ENCODE assay signal across 8 cellular contexts in the genomic region with DNA sequence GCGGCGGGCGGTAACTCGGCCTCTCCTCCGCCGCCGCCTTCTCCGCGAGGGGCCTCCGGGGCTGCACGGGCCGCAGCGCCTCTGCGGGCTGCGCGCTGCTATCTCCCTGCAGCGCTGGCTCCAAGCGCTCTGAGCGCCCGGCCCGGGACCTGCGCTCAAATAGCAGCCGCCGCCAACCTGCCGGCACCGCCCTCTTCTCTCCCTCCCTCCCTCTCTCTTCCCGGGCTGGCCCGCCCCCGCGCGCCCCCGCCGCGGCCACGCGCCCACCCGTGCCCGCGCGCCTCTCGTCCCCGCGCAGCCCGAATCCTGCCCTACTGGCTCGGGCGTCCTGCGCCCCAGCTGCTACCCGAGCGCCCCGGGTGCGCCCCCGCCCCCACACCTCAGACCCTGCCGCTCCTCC. TPM values are rescaled to one million over a fixed set of nuclear protein-coding genes. Genes with fewer than 3 reads are reported as not detected.
A peak's percentile ranks its signal among the peaks of the same experiment; 100 is the strongest.
DNase-seq lines count a peak whose midpoint lies in the region; ATAC-seq and TF ChIP-seq lines count a peak whose summit lies in the region.

Gene CACNA2D2, minus strand, starts transcription at position 131 of the 400 bp plus-strand sequence. CDS start 211 bp downstream, outside the sequence.

- no peak for TF ChIP-seq CTCF in Calu3 (IDR thresholded peaks at IDR 0.05; ENCODE audit: unreplicated experiment)

- no peaks in the 10 kb centered on the region for H3K9me3 Mint-ChIP-seq in Calu3 (ENCODE audit: low read depth, unreplicated experiment)
- no peaks in the 10 kb centered on the region for H3K9me3 Mint-ChIP-seq in natural killer cell treated with Interleukin-12 subunit alpha and Interleukin-12 subunit beta and Interleukin-15 and Interleukin-18, amount 100 ng/mL, for 72 hours
- no peaks in the 10 kb centered on the region for H3K9me3 Mint-ChIP-seq in stimulated activated naive B cell treated with anti-CD40 and anti-IgM and Interleukin-4, amounts not matched to agents 10 μg/mL and 1 μg/mL and 100 μg/mL, for 72 hours

- no peak within 1 kb of the TSS for H3K27ac Mint-ChIP-seq in Calu3 (ENCODE audit: unreplicated experiment)
- no peak within 1 kb of the TSS for H3K27ac Mint-ChIP-seq in natural killer cell treated with Interleukin-12 subunit alpha and Interleukin-12 subunit beta and Interleukin-15 and Interleukin-18, amount 100 ng/mL, for 72 hours
- H3K27ac Mint-ChIP-seq in stimulated activated naive B cell treated with anti-CD40 and anti-IgM and Interleukin-4, amounts not matched to agents 10 μg/mL and 1 μg/mL and 100 μg/mL, for 72 hours, result no peak within 1 kb of the TSS

- CTCF ChIA-PET in Calu3 (lab: Charles Lee), result no interaction called here

- DNase-seq in Calu3 (peak; percentile 60), NCI-H1105 (lab: John Stamatoyannopoulos, UW) (peak; percentile 48), erythroblast (lab: John Stamatoyannopoulos, UW) (peak; percentile 41 to 55)
- peak; percentile 12 for DNase-seq in activated CD8-positive, alpha-beta memory T cell treated with anti-CD3 and anti-CD28 coated beads, Interleukin-2, amount 50 U/mL, for 24 hours (ENCODE audit: extremely low read depth)
- DNase-seq in natural killer cell treated with Interleukin-12 subunit alpha and Interleukin-12 subunit beta and Interleukin-15 and Interleukin-18, amount 100 ng/mL, for 72 hours (ENCODE audit: low spot score), result peak; percentile 83
- DNase-seq in stimulated activated naive B cell treated with anti-CD40 and anti-IgM and Interleukin-4, amounts not matched to agents 10 μg/mL and 1 μg/mL and 100 μg/mL, for 72 hours, result no peak

- peak within 1 kb of the TSS; percentile 53 for H3K4me3 Mint-ChIP-seq in Calu3 (ENCODE audit: low read depth, unreplicated experiment)
- peak within 1 kb of the TSS; percentile 60 for H3K4me3 Mint-ChIP-seq in natural killer cell treated with Interleukin-12 subunit alpha and Interleukin-12 subunit beta and Interleukin-15 and Interleukin-18, amount 100 ng/mL, for 72 hours
- peak within 1 kb of the TSS; percentile 70 to 71 for H3K4me3 Mint-ChIP-seq in stimulated activated naive B cell treated with anti-CD40 and anti-IgM and Interleukin-4, amounts not matched to agents 10 μg/mL and 1 μg/mL and 100 μg/mL, for 72 hours

- no peak for TF ChIP-seq POLR2A in erythroblast (IDR thresholded peaks at IDR 0.05; ENCODE audit: low read length)

- ATAC-seq in natural killer cell treated with Interleukin-12 subunit alpha and Interleukin-12 subunit beta and Interleukin-15 and Interleukin-18, amount 100 ng/mL, for 72 hours, result peak; percentile 86 to 88
- ATAC-seq in stimulated activated naive B cell treated with anti-CD40 and anti-IgM and Interleukin-4, amounts not matched to agents 10 μg/mL and 1 μg/mL and 100 μg/mL, for 72 hours (replicated peaks), result peak; percentile 74 to 80
- ATAC-seq in GM19463 (IDR thresholded peaks at IDR 0.05; ENCODE audit: unreplicated experiment) (no peak), GM18511 (IDR thresholded peaks at IDR 0.05; ENCODE audit: unreplicated experiment) (no peak)

- no TSS peak for BruUV-seq in Calu3 (replicated peaks; lab: Mats Ljungman, UMichigan)

- no peaks in the 10 kb centered on the region for H3K36me3 Mint-ChIP-seq in Calu3 (ENCODE audit: insufficient read depth, unreplicated experiment)
- H3K36me3 Mint-ChIP-seq in natural killer cell treated with Interleukin-12 subunit alpha and Interleukin-12 subunit beta and Interleukin-15 and Interleukin-18, amount 100 ng/mL, for 72 hours, result no peaks in the 10 kb centered on the region
- H3K36me3 Mint-ChIP-seq in stimulated activated naive B cell treated with anti-CD40 and anti-IgM and Interleukin-4, amounts not matched to agents 10 μg/mL and 1 μg/mL and 100 μg/mL, for 72 hours, result no peaks in the 10 kb centered on the region

- no peaks in the 10 kb centered on the region for H3K4me1 Mint-ChIP-seq in Calu3 (ENCODE audit: low read depth, unreplicated experiment)
- peaks cover 14 to 15% of the 10 kb centered on the region in 2 donors for H3K4me1 Mint-ChIP-seq in natural killer cell treated with Interleukin-12 subunit alpha and Interleukin-12 subunit beta and Interleukin-15 and Interleukin-18, amount 100 ng/mL, for 72 hours (ENCODE audit: low read depth in 2 of 2)
- H3K4me1 Mint-ChIP-seq in stimulated activated naive B cell treated with anti-CD40 and anti-IgM and Interleukin-4, amounts not matched to agents 10 μg/mL and 1 μg/mL and 100 μg/mL, for 72 hours, result peaks cover 5 to 18% of the 10 kb centered on the region in 2 donors

- intact Hi-C loops in Calu3 (cut with micrococcal nuclease; ENCODE audit: unreplicated experiment), result no loop called here

- H3K27me3 Mint-ChIP-seq in Calu3 (ENCODE audit: unreplicated experiment), result peaks cover 89% of the 10 kb centered on the region
- H3K27me3 Mint-ChIP-seq in natural killer cell treated with Interleukin-12 subunit alpha and Interleukin-12 subunit beta and Interleukin-15 and Interleukin-18, amount 100 ng/mL, for 72 hours, result peaks cover 0 to 4% of the 10 kb centered on the region in 2 donors
- peaks cover 51% of the 10 kb centered on the region in 2 donors for H3K27me3 Mint-ChIP-seq in stimulated activated naive B cell treated with anti-CD40 and anti-IgM and Interleukin-4, amounts not matched to agents 10 μg/mL and 1 μg/mL and 100 μg/mL, for 72 hours

RNA-seq across cellular contexts. Expression of gene CACNA2D2, which starts in this region (rescaled TPM):
- 0.12 TPM in 1 of 2 replicates, not detected in the other for total RNA-seq in Calu3 (2022)
- total RNA-seq in natural killer cell treated with Interleukin-12 subunit alpha and Interleukin-12 subunit beta and Interleukin-15 and Interleukin-18, amount 100 ng/mL, for 72 hours, result 1 to 10 TPM; 1.6 to 1.7 TPM

Comparison
In these comparisons a context has a peak if more than half of its experiments do, and no peak if none do; other contexts are left out.
1. Peak in DNase-seq in Calu3; RNA of the gene not detected or under 1 TPM.
2. ATAC-seq: peak in natural killer cell treated with Interleukin-12 subunit alpha and Interleukin-12 subunit beta and Interleukin-15 and Interleukin-18, amount 100 ng/mL, for 72 hours (2 of 2) and stimulated activated naive B cell treated with anti-CD40 and anti-IgM and Interleukin-4, amounts not matched to agents 10 μg/mL and 1 μg/mL and 100 μg/mL, for 72 hours (2 of 2); none in GM19463 (single experiment) and GM18511 (single experiment).
3. Peak in every context shown above with its lines, with median percentiles within 50 percentile points of each other: H3K4me3 Mint-ChIP-seq.